In genomic region chr19:10471909-10472308, GRCh38 we compare ENCODE assay signal across 8 cellular contexts. TPM values are rescaled to one million over a fixed set of nuclear protein-coding genes. Genes with fewer than 3 reads are reported as not detected.
DNase-seq lines count a peak whose midpoint lies in the region; ATAC-seq and TF ChIP-seq lines count a peak whose summit lies in the region.

No MANE protein-coding gene starts in this region.

- no peak overlapping the region for H3K4me3 ChIP-seq in CD4-positive, CD25-positive, alpha-beta regulatory T cell (ENCODE audit: low read depth, low read length)
- H3K4me3 ChIP-seq in HAP-1 (no peak overlapping the region), Peyer's patch (no peak overlapping the region)

- H3K4me1 ChIP-seq in CD4-positive, CD25-positive, alpha-beta regulatory T cell (ENCODE audit: control insufficient read depth, insufficient read depth, low read length, poor library complexity, severe bottlenecking): no peaks in the 10 kb centered on the region
- H3K4me1 ChIP-seq in HAP-1: no peaks in the 10 kb centered on the region
- no peaks in the 10 kb centered on the region for H3K4me1 ChIP-seq in Peyer's patch

- no peaks in the 10 kb centered on the region for H3K9me3 ChIP-seq in CD4-positive, CD25-positive, alpha-beta regulatory T cell (ENCODE audit: control insufficient read depth in 2 of 2, low read length in 2 of 2)
- H3K9me3 ChIP-seq in HAP-1 (no peaks in the 10 kb centered on the region), Peyer's patch (no peaks in the 10 kb centered on the region)

- no peak overlapping the region for H3K27ac Mint-ChIP-seq in CD4-positive, CD25-positive, alpha-beta regulatory T cell

- peaks cover 0 to 1% (median 0%) of the 10 kb centered on the region in 7 donors for H3K9me3 Mint-ChIP-seq in CD4-positive, CD25-positive, alpha-beta regulatory T cell

- ATAC-seq in CD4-positive, CD25-positive, alpha-beta regulatory T cell (ENCODE audit: low read depth in 2 of 2): peak in 1 of 2 donors; percentile 55
- ATAC-seq in GM19455 (IDR thresholded peaks at IDR 0.05; ENCODE audit: unreplicated experiment) (no peak), GM19395 (IDR thresholded peaks at IDR 0.05; ENCODE audit: unreplicated experiment) (no peak), HG02970 (IDR thresholded peaks at IDR 0.05; ENCODE audit: low FRiP score, unreplicated experiment) (no peak)

- no peaks in the 10 kb centered on the region for H3K4me1 Mint-ChIP-seq in CD4-positive, CD25-positive, alpha-beta regulatory T cell

- TF ChIP-seq POLR2A in Peyer's patch (IDR thresholded peaks at IDR 0.05): no peak

- peaks cover 5% of the 10 kb centered on the region for H3K27me3 Mint-ChIP-seq in CD4-positive, CD25-positive, alpha-beta regulatory T cell

- H3K36me3 ChIP-seq in CD4-positive, CD25-positive, alpha-beta regulatory T cell (ENCODE audit: control insufficient read depth, insufficient read depth, low read length): peaks cover 2% of the 10 kb centered on the region
- H3K36me3 ChIP-seq in HAP-1 (replicated peaks): no peaks in the 10 kb centered on the region
- peaks cover 0 to 6% (median 0%) of the 10 kb centered on the region in 3 donors for H3K36me3 ChIP-seq in Peyer's patch

- peak in 2 of 3 donors; percentile 28 to 65 for DNase-seq in CD4-positive, CD25-positive, alpha-beta regulatory T cell
- peak; percentile 23 to 56 for DNase-seq in HAP-1 (ENCODE audit: low spot score in 2 of 2)
- DNase-seq in Peyer's patch: no peak
- DNase-seq in fibroblast of peridontal ligament (ENCODE audit: extremely low read depth): peak; percentile 49
- DNase-seq in NCI-H1930 (lab: John Stamatoyannopoulos, UW): no peak

- H3K36me3 Mint-ChIP-seq in CD4-positive, CD25-positive, alpha-beta regulatory T cell: peaks cover 4% of the 10 kb centered on the region

- TF ChIP-seq CTCF in Peyer's patch (IDR thresholded peaks at IDR 0.05): peak in 5 of 6 experiments; percentile 7 to 45 (median 28)

- H3K27me3 ChIP-seq in CD4-positive, CD25-positive, alpha-beta regulatory T cell (ENCODE audit: control insufficient read depth, insufficient read depth, low read length): no peaks in the 10 kb centered on the region
- H3K27me3 ChIP-seq in HAP-1 (ENCODE audit: low read depth): no peaks in the 10 kb centered on the region
- no peaks in the 10 kb centered on the region for H3K27me3 ChIP-seq in Peyer's patch

- no peak overlapping the region for H3K4me3 Mint-ChIP-seq in CD4-positive, CD25-positive, alpha-beta regulatory T cell

- in situ Hi-C loops in HAP-1 (cut with MboI; ENCODE audit: low sequenced_read_pairs): no loop called here

- H3K27ac ChIP-seq in CD4-positive, CD25-positive, alpha-beta regulatory T cell (ENCODE audit: insufficient read depth, low read length, poor library complexity, severe bottlenecking): no peak overlapping the region
- no peak overlapping the region for H3K27ac ChIP-seq in Peyer's patch

RNA-seq across cellular contexts. Expression of gene KEAP1, which starts 31.2 kb away (rescaled TPM):
- total RNA-seq in CD4-positive, CD25-positive, alpha-beta regulatory T cell: 26.2 TPM
- polyA plus RNA-seq in CD4-positive, CD25-positive, alpha-beta regulatory T cell: 10 to 100 TPM; 45.0 to 75.1 (median 56.3) TPM
- total RNA-seq in Peyer's patch: 10 to 100 TPM; 44.2 to 53.6 (median 46.9) TPM

RNA-seq across cellular contexts. Expression of gene S1PR5, which starts 45.3 kb away (rescaled TPM):
- not detected for total RNA-seq in CD4-positive, CD25-positive, alpha-beta regulatory T cell
- under 1 TPM in 3 of 4 donors, not detected in 1; 0.17 to 0.31 (median 0.30) TPM for polyA plus RNA-seq in CD4-positive, CD25-positive, alpha-beta regulatory T cell
- not detected for total RNA-seq in Peyer's patch

RNA-seq across cellular contexts. Expression of gene PDE4A, which starts 51.6 kb away (rescaled TPM):
- total RNA-seq in CD4-positive, CD25-positive, alpha-beta regulatory T cell: 16.6 TPM
- polyA plus RNA-seq in CD4-positive, CD25-positive, alpha-beta regulatory T cell: 1 to 10 TPM in 3 of 4 donors, under 1 TPM in 1; 0.86 to 4.2 (median 3.5) TPM
- total RNA-seq in Peyer's patch: 1 to 10 TPM; 3.3 to 7.2 (median 5.1) TPM

Comparison
In these comparisons a context has a peak if more than half of its experiments do, and no peak if none do; other contexts are left out.
1. DNase-seq: peak in CD4-positive, CD25-positive, alpha-beta regulatory T cell (2 of 3), HAP-1 (2 of 2) and fibroblast of peridontal ligament (single experiment); none in Peyer's patch (0 of 3) and NCI-H1930 (0 of 2).